Comparison of ENCODE assay signal across 12 cellular contexts in genomic region chrX:121128946-121129345, GRCh38.
DNase-seq lines count a peak whose midpoint lies in the region.
"Had no signal": no experiment of that assay in that cellular context is flagged by ENCODE, and none has a peak within 500 bp of the region (broad histone marks: within the 10 kb centered on the region; RNA-seq: fewer than 3 reads in every experiment).

No MANE protein-coding gene starts in this region.

- H3K4me1 ChIP-seq in HAP-1 = peaks cover 19% of the 10 kb centered on the region

- H3K9me3 ChIP-seq in HAP-1 (no peaks in the 10 kb centered on the region), SK-N-MC (ENCODE audit: low read depth, low read length) (no peaks in the 10 kb centered on the region)

- no peak overlapping the region for H3K9ac ChIP-seq in SK-N-MC (ENCODE audit: insufficient read length)

- DNase-seq in NCI-H524 (lab: John Stamatoyannopoulos, UW) = peak; percentile 40 to 46
- no peak for DNase-seq in NCI-H524 treated with DMSO at 0.1 percent for 48 hours (lab: John Stamatoyannopoulos, UW)
- peak; percentile 54 to 81 for DNase-seq in HAP-1 (ENCODE audit: low spot score in 2 of 2)
- DNase-seq in SK-N-MC (ENCODE audit: low read depth, low spot score) = peak; percentile 22
- no peak for DNase-seq in activated naive CD4-positive, alpha-beta T cell treated with anti-CD3 and anti-CD28 coated beads, Interleukin-2, amount 50 U/mL, for 16 hours
- no peak for DNase-seq in mesenteric fat pad (ENCODE audit: low spot score)
- DNase-seq: AML-193; CD4-positive, alpha-beta memory T cell; DMS53; DND-41; H9 had no signal

- no peaks in the 10 kb centered on the region for H3K36me3 ChIP-seq in HAP-1 (replicated peaks)
- no peaks in the 10 kb centered on the region for H3K36me3 ChIP-seq in SK-N-MC (ENCODE audit: insufficient read depth, low read length)

- H3K4me3 ChIP-seq in HAP-1 (no peak overlapping the region), SK-N-MC (0 out of 2 replicates have a peak overlapping the region, but pooled peaks have one; percentile 22)
- H3K4me3 ChIP-seq: GM12878 had no signal

- in situ Hi-C loops in HAP-1 (cut with MboI; ENCODE audit: low sequenced_read_pairs) = no loop called here

- H3K27ac ChIP-seq in SK-N-MC = peak overlapping the region; percentile 64; the same call in 1 of the 2 replicates

- no peaks in the 10 kb centered on the region for H3K27me3 ChIP-seq in HAP-1 (ENCODE audit: low read depth)

Comparison
In these comparisons a context has a peak if more than half of its experiments do, and no peak if none do; other contexts are left out.
1. DNase-seq: peak in NCI-H524 (2 of 2), HAP-1 (2 of 2) and SK-N-MC (single experiment); none in NCI-H524 treated with DMSO at 0.1 percent for 48 hours (single experiment), activated naive CD4-positive, alpha-beta T cell treated with anti-CD3 and anti-CD28 coated beads, Interleukin-2, amount 50 U/mL, for 16 hours (single experiment) and mesenteric fat pad (single experiment).